ENCODE assay signal across 33 cellular contexts in genomic region chr1:161902146-161902545, GRCh38.
"Had no signal": no experiment of that assay in that cellular context is flagged by ENCODE, and none has a peak within 500 bp of the region (broad histone marks: within the 10 kb centered on the region; RNA-seq: fewer than 3 reads in every experiment).

No MANE protein-coding gene starts in this region.

- DNase-seq: activated B cell treated with CpG ODN at 0.5 μM for 24 hours; activated CD4-positive, alpha-beta T cell treated with anti-CD3 and anti-CD28 coated beads for 48 hours; activated CD4-positive, alpha-beta T cell treated with anti-CD3 and anti-CD28 coated beads, Interleukin-2, amount 50 U/mL, for 1 hour; activated CD4-positive, alpha-beta T cell treated with anti-CD3 and anti-CD28 coated beads, Interleukin-2, amount 50 U/mL, for 48 hours; activated CD8-positive, alpha-beta memory T cell treated with anti-CD3 and anti-CD28 coated beads for 24 hours; activated CD8-positive, alpha-beta T cell treated with anti-CD3 and anti-CD28 coated beads for 36 hours; activated effector memory CD4-positive, alpha-beta T cell treated with Interleukin-2 at 50 U/mL for 16 hours; activated gamma-delta T cell treated with Interleukin-2 at 50 U/mL for 16 hours; activated naive CD4-positive, alpha-beta T cell treated with anti-CD3 and anti-CD28 coated beads, Interleukin-2, amount 50 U/mL, for 16 hours; activated naive CD4-positive, alpha-beta T cell treated with Interleukin-2 at 50 U/mL for 16 hours; activated T-cell treated with anti-CD3 and anti-CD28 coated beads, Interleukin-2, amount 50 U/mL, for 4 hours; amniotic stem cell; anterior cingulate cortex; brain microvascular endothelial cell; cortex of kidney; dermis blood vessel endothelial cell; effector CD4-positive, alpha-beta T cell; effector memory CD8-positive, alpha-beta T cell; erythroblast; foreskin keratinocyte; gastrocnemius medialis; T-helper 1 cell; T-helper 17 cell; T1000; WERI-Rb-1 had no signal

- H3K27ac ChIP-seq: brain microvascular endothelial cell, esophagus muscularis mucosa, foreskin keratinocyte, gastrocnemius medialis, WERI-Rb-1 had no signal

- H3K27ac Mint-ChIP-seq: activated B cell treated with CpG ODN at 0.5 μM for 24 hours; activated CD8-positive, alpha-beta T cell treated with anti-CD3 and anti-CD28 coated beads for 36 hours; activated naive CD8-positive, alpha-beta T cell; activated T-helper 17 cell treated with anti-CD3 and anti-CD28 coated beads, Interleukin-2, amount 50 U/mL, for 72 hours; effector memory CD8-positive, alpha-beta T cell; T-helper 17 cell; T-helper 2 cell treated with Interferon-gamma antibody and Interleukin-4, amounts not matched to agents 5 μg/mL and 100 μg/mL, for 36 hours had no signal

- H3K27me3 Mint-ChIP-seq: activated B cell treated with CpG ODN at 0.5 μM for 24 hours; activated CD8-positive, alpha-beta T cell treated with anti-CD3 and anti-CD28 coated beads for 36 hours; activated naive CD8-positive, alpha-beta T cell; activated T-helper 17 cell treated with anti-CD3 and anti-CD28 coated beads, Interleukin-2, amount 50 U/mL, for 72 hours; effector memory CD8-positive, alpha-beta T cell; T-helper 17 cell had no signal

- H3K4me1 Mint-ChIP-seq: activated B cell treated with CpG ODN at 0.5 μM for 24 hours; activated T-helper 17 cell treated with anti-CD3 and anti-CD28 coated beads, Interleukin-2, amount 50 U/mL, for 72 hours; T-helper 17 cell had no signal

- H3K4me3 ChIP-seq: esophagus muscularis mucosa, gastrocnemius medialis had no signal

- ATAC-seq: activated CD4-positive, CD25-positive, alpha-beta regulatory T cell treated with anti-CD3 and anti-CD28 coated beads, Interleukin-2, amount 50 U/mL, for 24 hours; activated CD8-positive, alpha-beta T cell treated with anti-CD3 and anti-CD28 coated beads for 36 hours; activated T-cell treated with anti-CD3 and anti-CD28 coated beads, Interleukin-2, amount 50 U/mL, for 4 hours; activated T-helper 17 cell treated with anti-CD3 and anti-CD28 coated beads, Interleukin-2, amount 50 U/mL, for 72 hours; effector memory CD8-positive, alpha-beta T cell; foreskin keratinocyte; gastrocnemius medialis; T-helper 17 cell had no signal

- H3K9me3 Mint-ChIP-seq: activated B cell treated with CpG ODN at 0.5 μM for 24 hours; activated CD8-positive, alpha-beta T cell treated with anti-CD3 and anti-CD28 coated beads for 36 hours; activated T-cell treated with anti-CD3 and anti-CD28 coated beads, Interleukin-2, amount 50 U/mL, for 4 hours; activated T-helper 17 cell treated with anti-CD3 and anti-CD28 coated beads, Interleukin-2, amount 50 U/mL, for 72 hours; effector memory CD8-positive, alpha-beta T cell; T-helper 2 cell treated with Interferon-gamma antibody and Interleukin-4, amounts not matched to agents 5 μg/mL and 100 μg/mL, for 36 hours had no signal

- H3K4me1 ChIP-seq: foreskin keratinocyte, gastrocnemius medialis had no signal

- FAIRE-seq: astrocyte, bronchial epithelial cell, colon had no signal

- H3K27me3 ChIP-seq: brain microvascular endothelial cell, esophagus muscularis mucosa, foreskin keratinocyte, gastrocnemius medialis had no signal

- H3K9me3 ChIP-seq: esophagus muscularis mucosa, gastrocnemius medialis had no signal

- H3K4me3 Mint-ChIP-seq: activated B cell treated with CpG ODN at 0.5 μM for 24 hours; activated CD8-positive, alpha-beta T cell treated with anti-CD3 and anti-CD28 coated beads for 36 hours; activated naive CD8-positive, alpha-beta T cell; activated T-cell treated with anti-CD3 and anti-CD28 coated beads, Interleukin-2, amount 50 U/mL, for 4 hours; activated T-helper 17 cell treated with anti-CD3 and anti-CD28 coated beads, Interleukin-2, amount 50 U/mL, for 72 hours; effector memory CD8-positive, alpha-beta T cell; T-helper 17 cell; T-helper 2 cell treated with Interferon-gamma antibody and Interleukin-4, amounts not matched to agents 5 μg/mL and 100 μg/mL, for 36 hours had no signal
